Comparison of ENCODE assay signal across 8 cellular contexts in genomic region chr19:6773323-6773931, GRCh38. TPM values are rescaled to one million over a fixed set of nuclear protein-coding genes. Genes with fewer than 3 reads are reported as not detected.
DNase-seq lines count a peak whose midpoint lies in the region; ATAC-seq and TF ChIP-seq lines count a peak whose summit lies in the region.

No MANE protein-coding gene starts in this region.

- 4% methylated on average over 8 of the region's 8 CpGs for WGBS in thymus

- H3K27ac Mint-ChIP-seq in activated T-cell treated with anti-CD3 and anti-CD28 coated beads, Interleukin-2, amount 50 U/mL, for 72 hours: peak overlapping the region; percentile 55

- peak; percentile 38 to 41 for ATAC-seq in activated T-cell treated with anti-CD3 and anti-CD28 coated beads, Interleukin-2, amount 50 U/mL, for 72 hours (replicated peaks in 1 of 2)
- ATAC-seq in SK-N-SH treated with all-trans-retinoic acid at 6 μM for 48 hours (no peak), GM19328 (IDR thresholded peaks at IDR 0.05; ENCODE audit: unreplicated experiment) (no peak), GM19023 (IDR thresholded peaks at IDR 0.05; ENCODE audit: unreplicated experiment) (no peak)

- peak overlapping the region; percentile 77 for H3K4me3 ChIP-seq in thymus (ENCODE audit: low read length)

- peaks cover 9% of the 10 kb centered on the region for H3K4me1 ChIP-seq in thymus (ENCODE audit: control insufficient read depth, insufficient read depth, low read length)

- in situ Hi-C loops in GM13977 (cut with MboI; ENCODE audit: low pct_unique_long_range_greater_than_20kb, low sequenced_read_pairs, unreplicated experiment): no loop called here

- H3K4me1 Mint-ChIP-seq in activated T-cell treated with anti-CD3 and anti-CD28 coated beads, Interleukin-2, amount 50 U/mL, for 72 hours (ENCODE audit: low read depth): peaks cover 61% of the 10 kb centered on the region

- TF ChIP-seq CTCF in GM13977 (IDR thresholded peaks at IDR 0.05; ENCODE audit: extremely low read depth, insufficient read depth, missing control alignments): no peak

- no peaks in the 10 kb centered on the region for H3K27me3 Mint-ChIP-seq in activated T-cell treated with anti-CD3 and anti-CD28 coated beads, Interleukin-2, amount 50 U/mL, for 72 hours (ENCODE audit: low read depth)

- H3K36me3 ChIP-seq in thymus (ENCODE audit: control insufficient read depth, insufficient read depth): peaks cover 5% of the 10 kb centered on the region

- H3K27me3 ChIP-seq in thymus (ENCODE audit: control insufficient read depth, insufficient read depth): no peaks in the 10 kb centered on the region

- peak overlapping the region; percentile 93 for H3K27ac ChIP-seq in thymus (ENCODE audit: low read depth)

- peak overlapping the region; percentile 93 to 97 for H3K4me3 Mint-ChIP-seq in activated T-cell treated with anti-CD3 and anti-CD28 coated beads, Interleukin-2, amount 50 U/mL, for 72 hours

- H3K36me3 Mint-ChIP-seq in activated T-cell treated with anti-CD3 and anti-CD28 coated beads, Interleukin-2, amount 50 U/mL, for 72 hours (ENCODE audit: insufficient read depth in 2 of 2): peaks cover 23 to 28% of the 10 kb centered on the region in 2 donors

- H3K9me3 ChIP-seq in thymus (ENCODE audit: control insufficient read depth): no peaks in the 10 kb centered on the region

- peaks cover 2 to 15% of the 10 kb centered on the region in 2 donors for H3K9me3 Mint-ChIP-seq in activated T-cell treated with anti-CD3 and anti-CD28 coated beads, Interleukin-2, amount 50 U/mL, for 72 hours

- DNase-seq in GM13977 (ENCODE audit: low spot score) (peak; percentile 75), Kasumi-1 (lab: John Stamatoyannopoulos, UW) (peak; percentile 91 to 92), midbrain (lab: John Stamatoyannopoulos, UW) (peak; percentile 10)
- DNase-seq in activated T-cell treated with anti-CD3 and anti-CD28 coated beads, Interleukin-2, amount 50 U/mL, for 72 hours: peak; percentile 58 to 67

TF ChIP-seq in SK-N-SH treated with all-trans-retinoic acid at 6 μM for 48 hours, 23 proteins besides CTCF, POLR2A, EP300 and RAD21:
- TF ChIP-seq, protein P1, sequence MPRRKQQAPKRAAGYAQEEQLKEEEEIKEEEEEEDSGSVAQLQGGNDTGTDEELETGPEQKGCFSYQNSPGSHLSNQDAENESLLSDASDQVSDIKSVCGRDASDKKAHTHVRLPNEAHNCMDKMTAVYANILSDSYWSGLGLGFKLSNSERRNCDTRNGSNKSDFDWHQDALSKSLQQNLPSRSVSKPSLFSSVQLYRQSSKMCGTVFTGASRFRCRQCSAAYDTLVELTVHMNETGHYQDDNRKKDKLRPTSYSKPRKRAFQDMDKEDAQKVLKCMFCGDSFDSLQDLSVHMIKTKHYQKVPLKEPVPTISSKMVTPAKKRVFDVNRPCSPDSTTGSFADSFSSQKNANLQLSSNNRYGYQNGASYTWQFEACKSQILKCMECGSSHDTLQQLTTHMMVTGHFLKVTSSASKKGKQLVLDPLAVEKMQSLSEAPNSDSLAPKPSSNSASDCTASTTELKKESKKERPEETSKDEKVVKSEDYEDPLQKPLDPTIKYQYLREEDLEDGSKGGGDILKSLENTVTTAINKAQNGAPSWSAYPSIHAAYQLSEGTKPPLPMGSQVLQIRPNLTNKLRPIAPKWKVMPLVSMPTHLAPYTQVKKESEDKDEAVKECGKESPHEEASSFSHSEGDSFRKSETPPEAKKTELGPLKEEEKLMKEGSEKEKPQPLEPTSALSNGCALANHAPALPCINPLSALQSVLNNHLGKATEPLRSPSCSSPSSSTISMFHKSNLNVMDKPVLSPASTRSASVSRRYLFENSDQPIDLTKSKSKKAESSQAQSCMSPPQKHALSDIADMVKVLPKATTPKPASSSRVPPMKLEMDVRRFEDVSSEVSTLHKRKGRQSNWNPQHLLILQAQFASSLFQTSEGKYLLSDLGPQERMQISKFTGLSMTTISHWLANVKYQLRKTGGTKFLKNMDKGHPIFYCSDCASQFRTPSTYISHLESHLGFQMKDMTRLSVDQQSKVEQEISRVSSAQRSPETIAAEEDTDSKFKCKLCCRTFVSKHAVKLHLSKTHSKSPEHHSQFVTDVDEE (CRISPR knock-in tag; IDR thresholded peaks at IDR 0.05): no peak
- TF ChIP-seq ZC3H10 (CRISPR knock-in tag; IDR thresholded peaks at IDR 0.05) (no peak), TOX (CRISPR knock-in tag; IDR thresholded peaks at IDR 0.05; ENCODE audit: borderline replicate concordance) (no peak), POU6F1 (CRISPR knock-in tag; IDR thresholded peaks at IDR 0.05; ENCODE audit: borderline replicate concordance, low read depth) (no peak), OSR1 (CRISPR knock-in tag; IDR thresholded peaks at IDR 0.05) (no peak), ZNF8 (CRISPR knock-in tag; IDR thresholded peaks at IDR 0.05) (no peak)

RNA-seq across cellular contexts. Expression of gene VAV1, which starts 0.9 kb away (rescaled TPM):
- total RNA-seq in activated T-cell treated with anti-CD3 and anti-CD28 coated beads, Interleukin-2, amount 50 U/mL, for 72 hours: 100 to 1,000 TPM; 111 to 114 TPM
- polyA plus RNA-seq in thymus: 42.2 TPM

RNA-seq across cellular contexts. Expression of gene SH2D3A, which starts 6.2 kb away (rescaled TPM):
- 10 to 100 TPM; 19.9 to 24.5 TPM for total RNA-seq in activated T-cell treated with anti-CD3 and anti-CD28 coated beads, Interleukin-2, amount 50 U/mL, for 72 hours
- 18.8 TPM for polyA plus RNA-seq in thymus

RNA-seq across cellular contexts. Expression of gene TRIP10, which starts 33.9 kb away (rescaled TPM):
- 10 to 100 TPM; 49.0 to 68.4 TPM for total RNA-seq in activated T-cell treated with anti-CD3 and anti-CD28 coated beads, Interleukin-2, amount 50 U/mL, for 72 hours
- 52.2 TPM for polyA plus RNA-seq in thymus

RNA-seq across cellular contexts. Expression of gene GPR108, which starts 36.0 kb away (rescaled TPM):
- 100 to 1,000 TPM; 130 to 162 TPM for total RNA-seq in activated T-cell treated with anti-CD3 and anti-CD28 coated beads, Interleukin-2, amount 50 U/mL, for 72 hours
- polyA plus RNA-seq in thymus: 106 TPM

RNA-seq across cellular contexts. Expression of gene C3, which starts 53.0 kb away (rescaled TPM):
- 1 to 10 TPM; 1.8 to 2.5 TPM for total RNA-seq in activated T-cell treated with anti-CD3 and anti-CD28 coated beads, Interleukin-2, amount 50 U/mL, for 72 hours
- polyA plus RNA-seq in thymus: 311 TPM

Comparison
In these comparisons a context has a peak if more than half of its experiments do, and no peak if none do; other contexts are left out.
1. DNase-seq: peak in every context shown above with its lines; median percentile 92 in Kasumi-1; 75 in GM13977; 62 in activated T-cell treated with anti-CD3 and anti-CD28 coated beads, Interleukin-2, amount 50 U/mL, for 72 hours; 10 in midbrain.
2. ATAC-seq: peak in activated T-cell treated with anti-CD3 and anti-CD28 coated beads, Interleukin-2, amount 50 U/mL, for 72 hours (2 of 2); none in SK-N-SH treated with all-trans-retinoic acid at 6 μM for 48 hours (single experiment), GM19328 (single experiment) and GM19023 (single experiment).